In the genomic region with DNA sequence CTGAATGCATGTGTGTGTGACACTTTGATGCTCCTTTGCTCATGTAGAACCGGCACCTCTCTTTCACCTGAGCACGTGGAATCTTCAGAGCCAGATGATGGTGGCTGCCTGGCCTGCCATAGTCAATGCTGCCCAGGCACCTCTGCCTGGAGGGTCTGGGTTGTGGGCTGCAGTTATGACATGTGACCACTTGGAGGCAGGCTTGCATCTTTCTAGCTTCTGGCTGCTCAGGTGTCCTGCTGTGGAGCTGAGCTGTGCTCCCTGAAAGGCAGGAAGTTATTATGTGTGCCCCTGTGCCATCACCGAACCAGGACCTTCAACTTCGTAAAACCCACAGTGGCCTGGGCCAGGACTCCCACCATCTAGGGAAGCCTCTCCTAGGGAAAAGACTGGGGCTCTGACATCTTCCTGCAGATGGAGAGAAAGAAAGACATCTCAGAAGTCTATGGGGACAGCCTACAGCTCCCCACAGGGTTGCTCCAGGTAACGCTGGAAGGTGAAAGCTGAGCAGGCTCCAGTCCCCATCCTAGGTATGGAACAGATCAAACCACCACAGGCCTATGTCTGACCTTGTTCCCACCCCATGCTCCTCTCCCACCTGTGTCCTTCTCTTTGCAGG, we compare ENCODE assay signal across 8 cellular contexts. TPM values are rescaled to one million over a fixed set of nuclear protein-coding genes. Genes with fewer than 3 reads are reported as not detected.
DNase-seq lines count a peak whose midpoint lies in the region; ATAC-seq and TF ChIP-seq lines count a peak whose summit lies in the region.

No MANE protein-coding gene starts in this region.

- H3K27ac ChIP-seq in IMR-90 (ENCODE audit: insufficient read depth, low read length) (no peak overlapping the region), PC-9 (no peak overlapping the region), fibroblast of lung (ENCODE audit: insufficient read depth, low read length) (no peak overlapping the region), neural progenitor cell (no peak overlapping the region), suprapubic skin (no peak overlapping the region)

- H3K9me2 ChIP-seq in PC-9 (ENCODE audit: insufficient read depth) = no peaks in the 10 kb centered on the region

- CTCF ChIA-PET in IMR-90 (lab: Yijun Ruan, JAX) = interaction anchor here (0.7 to 2.8 kb wide), 11 partner anchors 31 to 187 kb away, joined by 3 to 19 read pairs (median 3); no protein-coding TSS in a partner anchor
- CTCF ChIA-PET in PC-9 (lab: Charles Lee) = interaction anchor here (0.5 to 2.2 kb wide), 10 partner anchors 27 to 186 kb away, joined by 3 to 10 read pairs (median 4); no protein-coding TSS in a partner anchor

- no CpG with 5 or more reads among the region's 5 CpGs for WGBS in IMR-90 (ENCODE audit: extremely low coverage in 2 of 2, insufficient read length in 1 of 2), 2 experiments
- 31% methylated on average over 2 of the region's 5 CpGs for WGBS in suprapubic skin

- H4K5ac ChIP-seq in IMR-90 (ENCODE audit: low read depth, low read length) = no peak overlapping the region

- H3K14ac ChIP-seq in IMR-90 (replicated peaks; ENCODE audit: low read depth, low read length) = no peak overlapping the region

- peaks cover 8% of the 10 kb centered on the region for H3F3A ChIP-seq in PC-9 (ENCODE audit: insufficient read depth, low read depth)
- H3F3A ChIP-seq in neural progenitor cell (ENCODE audit: low read depth) = no peaks in the 10 kb centered on the region

- H3K4me2 ChIP-seq in IMR-90 (ENCODE audit: low read depth, low read length) (no peak overlapping the region), PC-9 (no peak overlapping the region), fibroblast of lung (ENCODE audit: extremely low read depth, insufficient read depth, low read length) (no peak overlapping the region), neural progenitor cell (no peak overlapping the region)

- POLR2A ChIA-PET in IMR-90 (lab: Charles Lee; ENCODE audit: unreplicated experiment) = no interaction called here
- POLR2A ChIA-PET in PC-9 (lab: Charles Lee; ENCODE audit: unreplicated experiment) = no interaction called here

- peaks cover 7% of the 10 kb centered on the region for H3K9me1 ChIP-seq in IMR-90 (ENCODE audit: insufficient read depth, low read length)

- H3K4me1 Mint-ChIP-seq in neural progenitor cell = peaks cover 28% of the 10 kb centered on the region

- peaks cover 4% of the 10 kb centered on the region for H3K4me1 ChIP-seq in IMR-90 (ENCODE audit: control insufficient read depth, insufficient read depth, low read length)
- H3K4me1 ChIP-seq in PC-9 (replicated peaks; ENCODE audit: insufficient read depth) = peaks cover 6% of the 10 kb centered on the region; the same call in 1 of the 2 replicates
- H3K4me1 ChIP-seq in fibroblast of lung (ENCODE audit: control insufficient read depth, extremely low read depth, insufficient read depth, low read length) = peaks cover 3% of the 10 kb centered on the region
- peaks cover 4% of the 10 kb centered on the region for H3K4me1 ChIP-seq in neural progenitor cell
- H3K4me1 ChIP-seq in suprapubic skin = peaks cover 43% of the 10 kb centered on the region

- TF ChIP-seq EP300 in suprapubic skin (IDR thresholded peaks at IDR 0.05) = no peak

- no peak overlapping the region for H2AK5ac ChIP-seq in IMR-90 (ENCODE audit: low read depth, low read length)

- H2BK20ac ChIP-seq in IMR-90 (ENCODE audit: low read depth, low read length) = no peak overlapping the region

- H2BK5ac ChIP-seq in IMR-90 (ENCODE audit: low read depth, low read length, poor library complexity, severe bottlenecking) = no peak overlapping the region

- H3K27me3 ChIP-seq in IMR-90 (ENCODE audit: control insufficient read depth, insufficient read depth, low read length) (peaks cover 2% of the 10 kb centered on the region; the same call in 1 of the 2 replicates), PC-9 (ENCODE audit: insufficient read depth, low read depth) (no peaks in the 10 kb centered on the region), fibroblast of lung (ENCODE audit: control insufficient read depth, insufficient read depth, low read length) (no peaks in the 10 kb centered on the region), neural progenitor cell (peaks cover under 1% of the 10 kb centered on the region), suprapubic skin (no peaks in the 10 kb centered on the region)

- H3K4me3 ChIP-seq in IMR-90 (ENCODE audit: insufficient read depth, low read depth, low read length) = no peak overlapping the region
- no peak overlapping the region for H3K4me3 ChIP-seq in PC-9
- no peak overlapping the region for H3K4me3 ChIP-seq in fibroblast of lung (replicated peaks in 1 of 4; ENCODE audit: control extremely low read depth in 1 of 4, insufficient read depth in 1 of 4, low read depth in 3 of 4, low read length in 4 of 4)
- no peak overlapping the region for H3K4me3 ChIP-seq in neural progenitor cell
- H3K4me3 ChIP-seq in suprapubic skin = no peak overlapping the region

- BruUV-seq in IMR-90 (replicated peaks; lab: Mats Ljungman, UMichigan) = no TSS peak
- no TSS peak for BruUV-seq in PC-9 (replicated peaks; lab: Mats Ljungman, UMichigan)

- H2AK9ac ChIP-seq in IMR-90 (replicated peaks; ENCODE audit: low read depth, low read length, poor library complexity) = peak overlapping the region; percentile 38

- H3K4me3 Mint-ChIP-seq in neural progenitor cell = no peak overlapping the region

- peaks cover 19% of the 10 kb centered on the region for H3K27me3 Mint-ChIP-seq in neural progenitor cell (ENCODE audit: insufficient read depth, low read depth)

- H3K4ac ChIP-seq in IMR-90 (ENCODE audit: low read depth, low read length) = no peak overlapping the region

- TF ChIP-seq RAD21 in IMR-90 (IDR thresholded peaks at IDR 0.05; ENCODE audit: low read length) = peak; percentile 92

- H4K8ac ChIP-seq in IMR-90 (ENCODE audit: low read depth in 2 of 2, low read length in 2 of 2) = no peak overlapping the region

- no peak overlapping the region for H3K18ac ChIP-seq in IMR-90 (ENCODE audit: low read depth, low read length)

- in situ Hi-C loops in IMR-90 (cut with MboI; ENCODE audit: low sequenced_read_pairs) = no loop called here

- peaks cover 3% of the 10 kb centered on the region for H3K9me3 Mint-ChIP-seq in neural progenitor cell

- dilution Hi-C loops in IMR-90 (cut with HindIII; ENCODE audit: low sequenced_read_pairs, unreplicated experiment) = no loop called here

- H4K91ac ChIP-seq in IMR-90 (ENCODE audit: insufficient read depth, low read depth, low read length) = no peak overlapping the region; the same call in 1 of the 2 replicates

- no peak overlapping the region for H3K23ac ChIP-seq in IMR-90 (ENCODE audit: low read depth, low read length)

- ATAC-seq in GM21528 (IDR thresholded peaks at IDR 0.05; ENCODE audit: low FRiP score, unreplicated experiment) (peak; percentile 71), IMR-90 (ENCODE audit: low read depth) (peak; percentile 83)

- no peak overlapping the region for H3K27ac Mint-ChIP-seq in neural progenitor cell

- H2BK15ac ChIP-seq in IMR-90 (ENCODE audit: low read depth, low read length) = no peak overlapping the region

- TF ChIP-seq CTCF in IMR-90 (conservative IDR thresholded peaks at IDR 0.05; ENCODE audit: low read depth, low read length) (peak; percentile 88), PC-9 (conservative IDR thresholded peaks at IDR 0.05) (peak; percentile 94), fibroblast of lung (conservative IDR thresholded peaks at IDR 0.05 in 1 of 2, IDR thresholded peaks at IDR 0.05 in 1 of 2; ENCODE audit: low read depth in 1 of 2, low read length in 2 of 2) (peak; percentile 90 to 96), neural progenitor cell (IDR thresholded peaks at IDR 0.05) (peak; percentile 88), suprapubic skin (IDR thresholded peaks at IDR 0.05) (peak; percentile 71 to 85)

- H3K36me3 ChIP-seq in IMR-90 (ENCODE audit: control insufficient read depth, insufficient read depth, low read length) = no peaks in the 10 kb centered on the region
- H3K36me3 ChIP-seq in PC-9 (ENCODE audit: low read depth) = no peaks in the 10 kb centered on the region
- no peaks in the 10 kb centered on the region for H3K36me3 ChIP-seq in fibroblast of lung (ENCODE audit: control insufficient read depth, insufficient read depth, low read length)
- no peaks in the 10 kb centered on the region for H3K36me3 ChIP-seq in neural progenitor cell
- peaks cover 9% of the 10 kb centered on the region for H3K36me3 ChIP-seq in suprapubic skin

- peak; percentile 92 for DNase-seq in DMS53 (lab: John Stamatoyannopoulos, UW)
- DNase-seq in IMR-90 = peak; percentile 68
- peak; percentile 64 to 79 for DNase-seq in PC-9
- peak; percentile 77 for DNase-seq in activated T-cell treated with anti-CD3 and anti-CD28 coated beads, Interleukin-2, amount 50 U/mL, for 1 hour
- DNase-seq in fibroblast of lung (ENCODE audit: low read depth in 2 of 2) = peak; percentile 45 to 76
- peak; percentile 85 for DNase-seq in neural progenitor cell (ENCODE audit: low spot score)
- DNase-seq in suprapubic skin (ENCODE audit: low spot score in 2 of 2) = no peak

- no peaks in the 10 kb centered on the region for H3K79me1 ChIP-seq in IMR-90 (ENCODE audit: low read depth in 1 of 2, low read length in 2 of 2)

- H3K9ac ChIP-seq in IMR-90 (ENCODE audit: low read depth, low read length) = no peak overlapping the region
- no peak overlapping the region for H3K9ac ChIP-seq in fibroblast of lung (ENCODE audit: insufficient read depth, low read length)
- no peak overlapping the region for H3K9ac ChIP-seq in neural progenitor cell

- H2AFZ ChIP-seq in IMR-90 (replicated peaks; ENCODE audit: low read length, poor library complexity) (peak overlapping the region; percentile 79), PC-9 (no peak overlapping the region), fibroblast of lung (ENCODE audit: low read length) (no peak overlapping the region), neural progenitor cell (replicated peaks) (peak overlapping the region; percentile 91)

- H3K79me2 ChIP-seq in PC-9 (ENCODE audit: low read depth) (peaks cover 11% of the 10 kb centered on the region; the same call in 1 of the 2 replicates), fibroblast of lung (ENCODE audit: control insufficient read depth, insufficient read depth, low read length) (no peaks in the 10 kb centered on the region), neural progenitor cell (ENCODE audit: low read depth) (no peaks in the 10 kb centered on the region)

- intact Hi-C loops in IMR-90 (cut with micrococcal nuclease) (loop anchor here (1.0 to 5.0 kb wide), 3 partner anchors 45 to 188 kb away; no protein-coding TSS in a partner anchor), PC-9 (cut with micrococcal nuclease; ENCODE audit: unreplicated experiment) (loop anchor here (1.0 to 5.0 kb wide), 4 partner anchors 37 to 188 kb away; no protein-coding TSS in a partner anchor)

- H3K36me3 Mint-ChIP-seq in neural progenitor cell = peaks cover 2% of the 10 kb centered on the region

- TF ChIP-seq POLR2A in IMR-90 (IDR thresholded peaks at IDR 0.05; ENCODE audit: low read depth, low read length) (no peak), suprapubic skin (IDR thresholded peaks at IDR 0.05) (no peak)

- H3K9me3 ChIP-seq in IMR-90 (ENCODE audit: control insufficient read depth, insufficient read depth, low read length) = no peaks in the 10 kb centered on the region
- H3K9me3 ChIP-seq in PC-9 (ENCODE audit: insufficient read depth, low read depth) = no peaks in the 10 kb centered on the region
- H3K9me3 ChIP-seq in fibroblast of lung (ENCODE audit: control insufficient read depth, insufficient read depth, low read depth, low read length) = no peaks in the 10 kb centered on the region
- no peaks in the 10 kb centered on the region for H3K9me3 ChIP-seq in neural progenitor cell (ENCODE audit: low read depth)
- H3K9me3 ChIP-seq in suprapubic skin = no peaks in the 10 kb centered on the region

- no peak overlapping the region for H2BK120ac ChIP-seq in IMR-90 (ENCODE audit: low read depth, low read length)

- no peak overlapping the region for H3K56ac ChIP-seq in IMR-90 (ENCODE audit: extremely low read depth, insufficient read depth, low read length)

- H4K20me1 ChIP-seq in IMR-90 (ENCODE audit: insufficient read depth, low read length) = no peaks in the 10 kb centered on the region
- no peaks in the 10 kb centered on the region for H4K20me1 ChIP-seq in PC-9 (ENCODE audit: insufficient read depth)
- no peaks in the 10 kb centered on the region for H4K20me1 ChIP-seq in fibroblast of lung (ENCODE audit: control insufficient read depth, extremely low read depth, insufficient read depth, low read length)
- H4K20me1 ChIP-seq in neural progenitor cell (ENCODE audit: low read depth) = no peaks in the 10 kb centered on the region

RNA-seq across cellular contexts. Expression of a gene that starts 30.2 kb away (rescaled TPM):
- total RNA-seq in IMR-90 (2012; rRNA removed) = 0.28 and 0.36 TPM in 2 replicates
- 0.55 and 0.70 TPM in 2 replicates for polyA plus RNA-seq in IMR-90 (2012; rRNA removed)
- polyA plus RNA-seq in IMR-90 (2012; cell fraction: cytosol; rRNA removed) = 0.48 and 0.76 TPM in 2 replicates
- polyA plus RNA-seq in IMR-90 (2012; cell fraction: nucleus; rRNA removed; ENCODE audit: low replicate concordance) = 0.66 and 0.72 TPM in 2 replicates
- total RNA-seq in PC-9 (2021) = 29.6 and 38.7 TPM in 2 replicates
- total RNA-seq in fibroblast of lung = 2.6 and 6.1 TPM in 2 replicates
- 1.0 and 1.4 TPM in 2 replicates for polyA plus RNA-seq in fibroblast of lung
- 1.9 and 2.6 TPM in 2 replicates for polyA plus RNA-seq in fibroblast of lung (2012)
- 3.3 and 3.7 TPM in 2 replicates for polyA minus RNA-seq in fibroblast of lung (ENCODE audit: low replicate concordance)
- total RNA-seq in neural progenitor cell (ENCODE audit: low replicate concordance) = 0.02 and 0.87 TPM in 2 replicates
- 100 to 1,000 TPM in 1 of 4 donors, 10 to 100 TPM in 3; 53.8 to 102 (median 88.0) TPM for total RNA-seq in suprapubic skin

Comparison
In these comparisons a context has a peak if more than half of its experiments do, and no peak if none do; other contexts are left out.
1. DNase-seq: peak in DMS53 (single experiment), IMR-90 (single experiment), PC-9 (2 of 2), activated T-cell treated with anti-CD3 and anti-CD28 coated beads, Interleukin-2, amount 50 U/mL, for 1 hour (single experiment), fibroblast of lung (2 of 2) and neural progenitor cell (single experiment); none in suprapubic skin (0 of 2).
2. H2AFZ ChIP-seq: peak in IMR-90 (single experiment) and neural progenitor cell (single experiment); none in PC-9 (single experiment) and fibroblast of lung (single experiment).
3. Peak in every context shown above with its lines, with median percentiles within 50 percentile points of each other: CTCF ChIP-seq.